29 cellular contexts compared by ENCODE assay signal in the genomic region with DNA sequence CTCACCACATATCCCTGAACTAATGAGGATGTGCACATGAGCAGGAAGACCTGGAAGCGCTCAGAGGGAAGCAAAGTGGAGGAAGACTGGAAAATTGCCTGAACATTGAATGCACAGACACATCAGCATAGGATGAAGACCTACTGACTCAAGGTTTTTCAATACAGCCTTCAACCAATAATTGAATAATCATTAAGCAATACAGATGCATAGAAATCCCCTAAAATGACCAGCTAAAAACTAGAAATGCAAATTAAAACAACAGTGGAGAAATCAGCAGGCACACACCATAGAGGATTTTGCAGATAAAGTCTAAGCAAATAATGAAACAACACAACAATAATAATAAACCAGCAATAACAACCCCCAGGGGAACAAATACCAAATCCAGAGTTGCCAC.
"Had no signal": no experiment of that assay in that cellular context is flagged by ENCODE, and none has a peak within 500 bp of the region (broad histone marks: within the 10 kb centered on the region; RNA-seq: fewer than 3 reads in every experiment).

No MANE protein-coding gene starts in this region.

- H3K27ac ChIP-seq: Peyer's patch, SJSA1 had no signal

- H3K36me3 ChIP-seq: Peyer's patch had no signal

- H3K4me1 ChIP-seq: Peyer's patch had no signal

- H3K4me2 ChIP-seq: SK-N-SH had no signal

- H3K4me3 ChIP-seq: MG63, Peyer's patch, SJSA1 had no signal

- H3K9ac ChIP-seq: SK-N-SH had no signal

- ATAC-seq: activated CD4-positive, alpha-beta T cell treated with anti-CD3 and anti-CD28 coated beads for 36 hours; activated CD4-positive, CD25-positive, alpha-beta regulatory T cell treated with anti-CD3 and anti-CD28 coated beads, Interleukin-2, amount 50 U/mL, for 24 hours; activated CD8-positive, alpha-beta T cell treated with anti-CD3 and anti-CD28 coated beads, Interleukin-2, amount 10 ng/mL, durations not matched to agents 7 days and 5 days; activated naive CD8-positive, alpha-beta T cell treated with anti-CD3 and anti-CD28 coated beads, Interleukin-2, amount 50 U/mL, for 24 hours; PC-3; WTC11 had no signal

- DNase-seq: activated CD4-positive, alpha-beta T cell treated with anti-CD3 and anti-CD28 coated beads for 36 hours; activated CD4-positive, alpha-beta T cell treated with anti-CD3 and anti-CD28 coated beads, Interleukin-2, amount 10 ng/mL, durations not matched to agents 7 days and 5 days; activated CD4-positive, alpha-beta T cell treated with anti-CD3 and anti-CD28 coated beads, Interleukin-2, amount 50 U/mL, for 48 hours; activated CD8-positive, alpha-beta T cell treated with anti-CD3 and anti-CD28 coated beads, Interleukin-2, amount 10 ng/mL, durations not matched to agents 7 days and 5 days; activated gamma-delta T cell; activated naive CD4-positive, alpha-beta T cell treated with anti-CD3 and anti-CD28 coated beads for 36 hours; activated naive CD8-positive, alpha-beta T cell treated with anti-CD3 and anti-CD28 coated beads, Interleukin-2, amount 50 U/mL, for 24 hours; activated T-cell treated with anti-CD3 and anti-CD28 coated beads, Interleukin-2, amount 50 U/mL, for 24 hours; anterior cingulate cortex; caudate nucleus; cerebellar nuclear complex; MG63; NCI-H1048; NCI-H1105 treated with DMSO at 0.1 percent for 48 hours; NCI-H1436; NCI-H1694; NCI-H1930; NCI-H2081 treated with DMSO at 0.1 percent for 48 hours; NCI-H226; NCI-H446 treated with DMSO at 0.1 percent for 48 hours; NCI-H524 treated with DMSO at 0.1 percent for 48 hours; PC-3; Peyer's patch; RPMI8226; SHP77 treated with DMSO at 0.1 percent for 48 hours; SK-N-SH had no signal

- H3K27me3 ChIP-seq: MG63, Peyer's patch, SJSA1 had no signal
